In the genomic region with DNA sequence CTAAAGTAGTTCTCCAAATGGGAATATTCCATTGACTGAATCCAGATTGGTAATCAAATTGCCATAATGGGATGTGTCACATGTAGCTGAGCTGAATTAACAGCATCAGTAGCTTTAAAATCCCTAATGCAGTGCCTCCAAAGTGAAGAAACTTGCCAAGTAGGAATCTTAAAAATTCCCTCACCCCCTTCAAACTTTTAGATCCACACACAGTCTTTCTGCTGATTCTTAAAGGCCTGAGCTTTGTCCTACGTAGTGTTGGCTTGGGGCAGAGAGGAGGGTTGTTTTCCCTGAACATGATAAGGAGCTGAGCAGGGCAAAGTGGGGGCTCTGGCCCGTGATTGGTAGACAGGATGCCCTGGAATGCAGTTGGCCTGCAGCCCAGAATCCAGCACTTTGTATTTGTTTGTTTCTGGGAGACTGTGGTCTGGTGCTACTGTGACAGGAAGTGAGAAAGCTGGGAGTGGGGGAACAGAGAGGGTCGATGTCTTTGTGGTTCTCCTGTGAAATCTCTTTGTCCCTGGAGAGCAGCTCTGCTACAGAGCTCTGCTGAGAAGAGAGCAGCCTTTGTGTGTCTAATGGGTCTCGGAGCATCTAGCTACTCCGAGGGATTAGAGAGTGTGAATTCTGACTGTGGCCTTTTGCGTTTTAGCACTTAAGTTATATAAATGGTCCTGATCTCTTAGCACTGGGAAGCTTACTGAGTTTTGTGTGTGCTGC, we compare ENCODE assay signal across 10 cellular contexts. TPM values are rescaled to one million over a fixed set of nuclear protein-coding genes. Genes with fewer than 3 reads are reported as not detected.
DNase-seq lines count a peak whose midpoint lies in the region; ATAC-seq and TF ChIP-seq lines count a peak whose summit lies in the region.
"Had no signal": no experiment of that assay in that cellular context is flagged by ENCODE, and none has a peak within 500 bp of the region (broad histone marks: within the 10 kb centered on the region; RNA-seq: fewer than 3 reads in every experiment).

No MANE protein-coding gene starts in this region.

- H3K4me3 ChIP-seq in right lobe of liver (peak overlapping the region; percentile 17 to 40 (median 31)), thoracic aorta (peak overlapping the region; percentile 42)

- TF ChIP-seq POLR2A in right lobe of liver (IDR thresholded peaks at IDR 0.05), result peak; percentile 49

- H3K27me3 ChIP-seq in right lobe of liver (no peaks in the 10 kb centered on the region), thoracic aorta (replicated peaks; ENCODE audit: insufficient read depth) (no peaks in the 10 kb centered on the region)

- DNase-seq in GM03348 (ENCODE audit: low spot score), result peak; percentile 89
- DNase-seq in NCI-H510A treated with DMSO at 0.1 percent for 48 hours (lab: John Stamatoyannopoulos, UW), result peak; percentile 79
- DNase-seq in dermis microvascular lymphatic vessel endothelial cell (ENCODE audit: low read depth in 2 of 2), result peak; percentile 95 to 99
- peak; percentile 92 to 96 (median 94) for DNase-seq in right lobe of liver
- peak; percentile 64 for DNase-seq in thoracic aorta (ENCODE audit: low spot score)
- DNase-seq in germinal center (ENCODE audit: low spot score), result no peak
- no peak for DNase-seq in effector CD8-positive, alpha-beta T cell (lab: John Stamatoyannopoulos, UW)

- H3K36me3 ChIP-seq in right lobe of liver (peaks cover 0 to 2% (median 0%) of the 10 kb centered on the region in 4 donors), thoracic aorta (no peaks in the 10 kb centered on the region)

- H3K9me3 ChIP-seq in right lobe of liver (no peaks in the 10 kb centered on the region), thoracic aorta (no peaks in the 10 kb centered on the region)

- peaks cover 0 to 90% (median 45%) of the 10 kb centered on the region in 4 donors for H3K4me1 ChIP-seq in right lobe of liver
- H3K4me1 ChIP-seq in thoracic aorta (ENCODE audit: control insufficient read depth in 1 of 2, low read depth in 2 of 2), result peaks cover 67 to 82% of the 10 kb centered on the region in 2 donors

- intact Hi-C loops in right lobe of liver (cut with DNase I), result no loop called here

- ATAC-seq in right lobe of liver, result peak; percentile 90 to 96 (median 92)
- ATAC-seq in thoracic aorta (ENCODE audit: insufficient number of reproducible peaks, low FRiP score, low read depth), result peak; percentile 85
- no peak for ATAC-seq in GM18858 (IDR thresholded peaks at IDR 0.05; ENCODE audit: unreplicated experiment)

- H3K27ac ChIP-seq in right lobe of liver (peak overlapping the region; percentile 79 to 90 (median 85)), thoracic aorta (peak overlapping the region; percentile 70 to 87)

- TF ChIP-seq CTCF in right lobe of liver (IDR thresholded peaks at IDR 0.05), result no peak
- TF ChIP-seq CTCF in thoracic aorta (IDR thresholded peaks at IDR 0.05), result no peak

- WGBS in right lobe of liver (ENCODE audit: insufficient coverage, low coverage, low lambda C conversion rate, missing lambda C conversion rate), result 8% methylated on average over 5 of the region's 6 CpGs

RNA-seq across cellular contexts. Expression of a gene that starts 16.9 kb away (rescaled TPM):
- total RNA-seq in dermis microvascular lymphatic vessel endothelial cell, result 206 and 251 TPM in 2 replicates
- total RNA-seq in right lobe of liver, result 100 to 1,000 TPM in 3 of 6 experiments, 10 to 100 TPM in 3; 62.3 to 123 (median 97.8) TPM
- 100 to 1,000 TPM in 1 of 2 donors, 10 to 100 TPM in 1; 95.3 to 119 TPM for total RNA-seq in thoracic aorta

RNA-seq across cellular contexts. Expression of a gene that starts 26.9 kb away (rescaled TPM):
- total RNA-seq in dermis microvascular lymphatic vessel endothelial cell (not detected in 2 replicates), right lobe of liver (not detected), thoracic aorta (not detected)
- total RNA-seq: subcutaneous adipose tissue; T-helper 1 cell treated with Interleukin-12 subunit alpha and Interleukin-12 subunit beta and Interleukin-4 antibody, amounts not matched to agents 30 ng/mL and 1 ng/mL, for 36 hours had no signal

RNA-seq across cellular contexts. Expression of a gene that starts 37.2 kb away (rescaled TPM):
- total RNA-seq in dermis microvascular lymphatic vessel endothelial cell, result 72.8 and 83.8 TPM in 2 replicates
- total RNA-seq in right lobe of liver, result 100 to 1,000 TPM in 1 of 6 experiments, 10 to 100 TPM in 5; 57.1 to 110 (median 70.7) TPM
- 10 to 100 TPM; 73.9 to 78.0 TPM for total RNA-seq in thoracic aorta

Comparison
In these comparisons a context has a peak if more than half of its experiments do, and no peak if none do; other contexts are left out.
1. DNase-seq: peak in GM03348 (single experiment), NCI-H510A treated with DMSO at 0.1 percent for 48 hours (single experiment), dermis microvascular lymphatic vessel endothelial cell (2 of 2), right lobe of liver (3 of 3) and thoracic aorta (single experiment); none in germinal center (single experiment) and effector CD8-positive, alpha-beta T cell (single experiment).